ENCODE assay signal across 1 cellular context in the genomic region with DNA sequence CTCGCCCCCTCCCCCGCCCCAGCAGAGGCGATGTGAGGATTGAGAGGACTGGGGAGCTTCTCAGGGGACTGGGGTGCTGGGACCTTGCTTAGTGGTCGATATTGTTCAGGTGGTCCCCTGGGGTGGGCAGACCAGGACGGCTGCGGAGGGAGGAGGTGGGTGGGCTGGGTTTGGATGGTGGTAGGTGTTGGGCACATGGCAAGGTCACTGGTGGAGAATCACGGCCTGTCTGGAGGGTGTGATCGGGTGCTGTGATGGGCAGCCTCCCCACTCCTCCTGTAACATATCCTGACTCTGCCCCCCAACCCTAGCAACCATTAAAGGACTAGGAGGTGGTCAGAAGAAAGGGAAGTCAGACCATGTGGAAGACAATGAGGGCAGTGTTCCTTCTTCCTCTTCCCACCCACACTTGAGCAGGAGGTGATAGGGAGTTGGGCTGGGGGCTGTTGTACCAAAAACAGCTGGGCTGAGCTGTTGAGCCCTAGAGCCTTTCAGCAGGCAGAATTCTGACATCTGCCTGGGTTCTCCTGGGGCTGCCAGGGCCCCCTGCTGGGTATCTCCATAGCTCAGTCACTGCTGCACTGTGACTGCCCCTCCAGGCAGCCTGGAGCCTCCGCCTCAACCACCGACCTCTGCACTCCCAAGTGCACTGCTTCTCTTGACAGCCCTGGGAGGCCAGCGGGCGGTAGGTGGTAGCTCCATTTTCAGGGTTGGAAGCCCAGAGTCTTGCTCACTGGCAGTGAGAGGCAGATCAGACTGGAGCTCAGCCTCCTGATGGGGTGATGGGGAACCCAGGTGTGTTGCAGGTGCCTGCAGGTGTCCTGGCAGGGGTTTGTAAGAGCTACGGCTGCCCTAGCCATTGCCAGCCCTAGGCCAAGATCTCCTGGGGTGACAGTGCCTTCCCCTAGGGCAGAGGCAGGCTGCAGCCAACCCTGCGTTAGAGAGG.
TF ChIP-seq lines count a peak whose summit lies in the region.

No MANE protein-coding gene starts in this region.

TF ChIP-seq in K562, 482 proteins besides CTCF, POLR2A, EP300 and RAD21:
- TF ChIP-seq ZNF23 (CRISPR knock-in tag; IDR thresholded peaks at IDR 0.05) (no peak), STAT5A (IDR thresholded peaks at IDR 0.05; ENCODE audit: borderline replicate concordance, low read length) (no peak), HNRNPL (IDR thresholded peaks at IDR 0.05; ENCODE audit: low read depth, low read length) (no peak), TBP (optimal IDR thresholded peaks at IDR 0.05; ENCODE audit: low read depth, low read length) (no peak), TRIM24 (IDR thresholded peaks at IDR 0.05) (no peak), U2AF2 (optimal IDR thresholded peaks at IDR 0.05; ENCODE audit: low read depth, low read length) (no peak)
- TF ChIP-seq, protein P1, sequence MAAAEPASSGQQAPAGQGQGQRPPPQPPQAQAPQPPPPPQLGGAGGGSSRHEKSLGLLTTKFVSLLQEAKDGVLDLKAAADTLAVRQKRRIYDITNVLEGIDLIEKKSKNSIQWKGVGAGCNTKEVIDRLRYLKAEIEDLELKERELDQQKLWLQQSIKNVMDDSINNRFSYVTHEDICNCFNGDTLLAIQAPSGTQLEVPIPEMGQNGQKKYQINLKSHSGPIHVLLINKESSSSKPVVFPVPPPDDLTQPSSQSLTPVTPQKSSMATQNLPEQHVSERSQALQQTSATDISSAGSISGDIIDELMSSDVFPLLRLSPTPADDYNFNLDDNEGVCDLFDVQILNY (CRISPR knock-in tag; IDR thresholded peaks at IDR 0.05) = no peak
- TF ChIP-seq, protein P2, sequence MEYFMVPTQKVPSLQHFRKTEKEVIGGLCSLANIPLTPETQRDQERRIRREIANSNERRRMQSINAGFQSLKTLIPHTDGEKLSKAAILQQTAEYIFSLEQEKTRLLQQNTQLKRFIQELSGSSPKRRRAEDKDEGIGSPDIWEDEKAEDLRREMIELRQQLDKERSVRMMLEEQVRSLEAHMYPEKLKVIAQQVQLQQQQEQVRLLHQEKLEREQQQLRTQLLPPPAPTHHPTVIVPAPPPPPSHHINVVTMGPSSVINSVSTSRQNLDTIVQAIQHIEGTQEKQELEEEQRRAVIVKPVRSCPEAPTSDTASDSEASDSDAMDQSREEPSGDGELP (CRISPR knock-in tag; IDR thresholded peaks at IDR 0.05; ENCODE audit: borderline replicate concordance) = peak; percentile 31; the same call in 1 of the 2 replicates
TF ChIP-seq in K562: peak in this region for 1.
